Comparison of ENCODE assay signal across 1 cellular context in the genomic region with DNA sequence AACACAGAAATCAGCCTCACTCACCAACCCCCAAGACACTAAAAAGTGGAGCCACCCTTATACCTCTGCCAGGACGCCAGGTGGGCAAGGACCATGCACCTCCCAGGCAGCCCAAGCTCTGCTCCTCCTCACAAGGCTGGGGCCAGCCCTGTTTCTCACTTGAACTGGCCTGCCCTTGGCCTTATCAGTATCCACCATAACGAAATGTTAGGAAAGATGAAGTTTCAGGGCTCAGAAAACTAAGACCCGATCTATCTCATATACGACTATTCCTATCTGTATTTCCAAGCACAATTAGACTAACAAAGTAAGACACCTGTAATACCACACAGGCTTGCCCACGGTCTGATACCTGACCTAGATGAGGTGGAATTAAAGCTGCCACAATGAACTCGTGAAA.
A peak's percentile ranks its signal among the peaks of the same experiment; 100 is the strongest.
TF ChIP-seq lines count a peak whose summit lies in the region.

No MANE protein-coding gene starts in this region.

TF ChIP-seq in K562, 482 proteins besides CTCF, POLR2A, EP300 and RAD21 (continued from another document and continues in another):
- TF ChIP-seq CTBP1 (IDR thresholded peaks at IDR 0.05; ENCODE audit: borderline replicate concordance) (peak; percentile 12; the same call in 1 of the 2 replicates), MTA2 (IDR thresholded peaks at IDR 0.05; ENCODE audit: low read depth) (peak; percentile 32; the same call in 1 of the 2 replicates), NFE2 (IDR thresholded peaks at IDR 0.05; ENCODE audit: low read depth) (no peak), MIER1 (IDR thresholded peaks at IDR 0.05; ENCODE audit: low read depth) (no peak), BRD4 (IDR thresholded peaks at IDR 0.05) (no peak), DMBX1 (CRISPR knock-in tag; IDR thresholded peaks at IDR 0.05; ENCODE audit: borderline replicate concordance) (no peak), PTRF (tag; IDR thresholded peaks at IDR 0.05) (no peak), RBFOX2 (IDR thresholded peaks at IDR 0.05; ENCODE audit: low read depth, low read length) (no peak), NR2C1 (IDR thresholded peaks at IDR 0.05) (no peak), NR2C1 (tag; IDR thresholded peaks at IDR 0.05) (no peak), PHF20 (IDR thresholded peaks at IDR 0.05; ENCODE audit: partially characterized antibody) (no peak), CHD1 (IDR thresholded peaks at IDR 0.05; ENCODE audit: low read length) (no peak), ZNF644 (tag; IDR thresholded peaks at IDR 0.05; ENCODE audit: low read depth) (no peak), TCF3 (CRISPR knock-in tag; IDR thresholded peaks at IDR 0.05) (peak; percentile 77), MAFG (tag; conservative IDR thresholded peaks at IDR 0.05) (no peak), SOX6 (IDR thresholded peaks at IDR 0.05) (peak; percentile 35), STAG1 (CRISPR knock-in tag; IDR thresholded peaks at IDR 0.05; ENCODE audit: borderline replicate concordance) (no peak), ZNF316 (IDR thresholded peaks at IDR 0.05) (no peak), THAP12 (CRISPR knock-in tag; IDR thresholded peaks at IDR 0.05) (no peak), DPF2 (IDR thresholded peaks at IDR 0.05) (peak; percentile 68; the same call in 1 of the 2 replicates), FOXK1 (CRISPR knock-in tag; IDR thresholded peaks at IDR 0.05; ENCODE audit: borderline replicate concordance) (no peak), TRIM24 (IDR thresholded peaks at IDR 0.05) (no peak), NCOA4 (IDR thresholded peaks at IDR 0.05; ENCODE audit: partially characterized antibody) (no peak), TBP (optimal IDR thresholded peaks at IDR 0.05; ENCODE audit: low read depth, low read length) (no peak), ZNF445 (CRISPR knock-in tag; IDR thresholded peaks at IDR 0.05; ENCODE audit: low read depth) (no peak), ZNF395 (CRISPR knock-in tag; IDR thresholded peaks at IDR 0.05) (no peak), ILK (tag; IDR thresholded peaks at IDR 0.05; ENCODE audit: borderline replicate concordance, low read depth) (no peak), ZNF239 (CRISPR knock-in tag; IDR thresholded peaks at IDR 0.05) (no peak), HNRNPLL (IDR thresholded peaks at IDR 0.05; ENCODE audit: low read depth, low read length, poor library complexity, severe bottlenecking) (no peak), ARID2 (IDR thresholded peaks at IDR 0.05) (no peak), SNIP1 (IDR thresholded peaks at IDR 0.05; ENCODE audit: low read depth) (no peak), BCLAF1 (IDR thresholded peaks at IDR 0.05; ENCODE audit: borderline replicate concordance in 1 of 2, control insufficient read depth in 1 of 2, low read depth in 2 of 2, low read length in 1 of 2) (no peak), CBX8 (IDR thresholded peaks at IDR 0.05; ENCODE audit: borderline replicate concordance, extremely low read depth, low read depth, low read length, poor library complexity, severe bottlenecking) (no peak), NCOA6 (IDR thresholded peaks at IDR 0.05) (no peak), U2AF2 (optimal IDR thresholded peaks at IDR 0.05; ENCODE audit: low read depth, low read length) (no peak), CREBBP (IDR thresholded peaks at IDR 0.05; ENCODE audit: low read depth, low read length) (no peak), NR1H2 (CRISPR knock-in tag; IDR thresholded peaks at IDR 0.05) (no peak), WHSC1 (IDR thresholded peaks at IDR 0.05; ENCODE audit: low read length) (no peak), STAT5A (IDR thresholded peaks at IDR 0.05; ENCODE audit: borderline replicate concordance, low read length) (no peak), ZNF197 (CRISPR knock-in tag; IDR thresholded peaks at IDR 0.05; ENCODE audit: low read depth) (no peak), CBFA2T2 (conservative IDR thresholded peaks at IDR 0.05) (peak; percentile 55), LARP7 (IDR thresholded peaks at IDR 0.05) (no peak), NEUROD1 (IDR thresholded peaks at IDR 0.05; ENCODE audit: borderline replicate concordance, low read depth, low read length, partially characterized antibody) (no peak), ESRRB (CRISPR knock-in tag; IDR thresholded peaks at IDR 0.05; ENCODE audit: borderline replicate concordance) (no peak), ARID3A (IDR thresholded peaks at IDR 0.05; ENCODE audit: borderline replicate concordance, low read depth, low read length) (no peak), HNRNPK (IDR thresholded peaks at IDR 0.05; ENCODE audit: low read depth, low read length, poor library complexity, severe bottlenecking) (no peak), CBFB (CRISPR knock-in tag; IDR thresholded peaks at IDR 0.05) (no peak), ZNF431 (CRISPR knock-in tag; IDR thresholded peaks at IDR 0.05) (no peak)
- TF ChIP-seq, protein P1, sequence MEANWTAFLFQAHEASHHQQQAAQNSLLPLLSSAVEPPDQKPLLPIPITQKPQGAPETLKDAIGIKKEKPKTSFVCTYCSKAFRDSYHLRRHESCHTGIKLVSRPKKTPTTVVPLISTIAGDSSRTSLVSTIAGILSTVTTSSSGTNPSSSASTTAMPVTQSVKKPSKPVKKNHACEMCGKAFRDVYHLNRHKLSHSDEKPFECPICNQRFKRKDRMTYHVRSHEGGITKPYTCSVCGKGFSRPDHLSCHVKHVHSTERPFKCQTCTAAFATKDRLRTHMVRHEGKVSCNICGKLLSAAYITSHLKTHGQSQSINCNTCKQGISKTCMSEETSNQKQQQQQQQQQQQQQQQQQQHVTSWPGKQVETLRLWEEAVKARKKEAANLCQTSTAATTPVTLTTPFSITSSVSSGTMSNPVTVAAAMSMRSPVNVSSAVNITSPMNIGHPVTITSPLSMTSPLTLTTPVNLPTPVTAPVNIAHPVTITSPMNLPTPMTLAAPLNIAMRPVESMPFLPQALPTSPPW (CRISPR knock-in tag; IDR thresholded peaks at IDR 0.05) = no peak
- TF ChIP-seq, protein P2, sequence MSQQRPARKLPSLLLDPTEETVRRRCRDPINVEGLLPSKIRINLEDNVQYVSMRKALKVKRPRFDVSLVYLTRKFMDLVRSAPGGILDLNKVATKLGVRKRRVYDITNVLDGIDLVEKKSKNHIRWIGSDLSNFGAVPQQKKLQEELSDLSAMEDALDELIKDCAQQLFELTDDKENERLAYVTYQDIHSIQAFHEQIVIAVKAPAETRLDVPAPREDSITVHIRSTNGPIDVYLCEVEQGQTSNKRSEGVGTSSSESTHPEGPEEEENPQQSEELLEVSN (IDR thresholded peaks at IDR 0.05; ENCODE audit: borderline replicate concordance in 1 of 2, extremely low read depth in 1 of 2, insufficient read depth in 1 of 2, insufficient read length in 1 of 2, low read depth in 1 of 2, low read length in 1 of 2, poor library complexity in 1 of 2, severe bottlenecking in 1 of 2) = no peak
- TF ChIP-seq, protein P3, sequence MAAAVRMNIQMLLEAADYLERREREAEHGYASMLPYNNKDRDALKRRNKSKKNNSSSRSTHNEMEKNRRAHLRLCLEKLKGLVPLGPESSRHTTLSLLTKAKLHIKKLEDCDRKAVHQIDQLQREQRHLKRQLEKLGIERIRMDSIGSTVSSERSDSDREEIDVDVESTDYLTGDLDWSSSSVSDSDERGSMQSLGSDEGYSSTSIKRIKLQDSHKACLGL (CRISPR knock-in tag; IDR thresholded peaks at IDR 0.05; ENCODE audit: borderline replicate concordance, poor library complexity, severe bottlenecking) = no peak
- TF ChIP-seq, protein P4, sequence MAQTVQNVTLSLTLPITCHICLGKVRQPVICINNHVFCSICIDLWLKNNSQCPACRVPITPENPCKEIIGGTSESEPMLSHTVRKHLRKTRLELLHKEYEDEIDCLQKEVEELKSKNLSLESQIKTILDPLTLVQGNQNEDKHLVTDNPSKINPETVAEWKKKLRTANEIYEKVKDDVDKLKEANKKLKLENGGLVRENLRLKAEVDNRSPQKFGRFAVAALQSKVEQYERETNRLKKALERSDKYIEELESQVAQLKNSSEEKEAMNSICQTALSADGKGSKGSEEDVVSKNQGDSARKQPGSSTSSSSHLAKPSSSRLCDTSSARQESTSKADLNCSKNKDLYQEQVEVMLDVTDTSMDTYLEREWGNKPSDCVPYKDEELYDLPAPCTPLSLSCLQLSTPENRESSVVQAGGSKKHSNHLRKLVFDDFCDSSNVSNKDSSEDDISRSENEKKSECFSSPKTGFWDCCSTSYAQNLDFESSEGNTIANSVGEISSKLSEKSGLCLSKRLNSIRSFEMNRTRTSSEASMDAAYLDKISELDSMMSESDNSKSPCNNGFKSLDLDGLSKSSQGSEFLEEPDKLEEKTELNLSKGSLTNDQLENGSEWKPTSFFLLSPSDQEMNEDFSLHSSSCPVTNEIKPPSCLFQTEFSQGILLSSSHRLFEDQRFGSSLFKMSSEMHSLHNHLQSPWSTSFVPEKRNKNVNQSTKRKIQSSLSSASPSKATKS (CRISPR knock-in tag; IDR thresholded peaks at IDR 0.05) = no peak
- TF ChIP-seq, protein P5, sequence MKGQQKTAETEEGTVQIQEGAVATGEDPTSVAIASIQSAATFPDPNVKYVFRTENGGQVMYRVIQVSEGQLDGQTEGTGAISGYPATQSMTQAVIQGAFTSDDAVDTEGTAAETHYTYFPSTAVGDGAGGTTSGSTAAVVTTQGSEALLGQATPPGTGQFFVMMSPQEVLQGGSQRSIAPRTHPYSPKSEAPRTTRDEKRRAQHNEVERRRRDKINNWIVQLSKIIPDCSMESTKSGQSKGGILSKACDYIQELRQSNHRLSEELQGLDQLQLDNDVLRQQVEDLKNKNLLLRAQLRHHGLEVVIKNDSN (CRISPR knock-in tag; IDR thresholded peaks at IDR 0.05) = no peak
